ENCODE assay signal across 14 cellular contexts in the genomic region with DNA sequence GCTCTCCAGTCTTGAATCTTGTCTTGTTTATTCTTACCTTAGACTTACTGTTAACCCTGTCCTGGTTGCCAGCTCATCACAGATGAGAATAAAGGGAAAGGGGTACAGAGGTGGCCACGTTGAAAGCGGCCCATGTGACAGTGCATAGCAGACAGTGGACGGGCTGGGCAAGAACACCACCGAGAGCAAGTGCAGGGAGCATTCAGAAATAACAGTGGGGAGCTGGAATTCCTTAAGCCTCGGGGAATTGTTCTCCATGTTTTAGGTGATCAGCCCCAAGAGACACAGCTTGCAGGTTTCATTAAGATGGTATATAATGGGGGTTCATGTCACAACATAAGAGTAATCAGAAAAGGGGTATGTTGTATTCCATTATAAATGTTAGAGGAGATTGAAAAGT. TPM values are rescaled to one million over a fixed set of nuclear protein-coding genes. Genes with fewer than 3 reads are reported as not detected.
DNase-seq lines count a peak whose midpoint lies in the region; ATAC-seq and TF ChIP-seq lines count a peak whose summit lies in the region.
"Had no signal": no experiment of that assay in that cellular context is flagged by ENCODE, and none has a peak within 500 bp of the region (broad histone marks: within the 10 kb centered on the region; RNA-seq: fewer than 3 reads in every experiment).

No MANE protein-coding gene starts in this region.

- H3K9me2 ChIP-seq in hepatocyte (replicated peaks; ENCODE audit: insufficient read depth), result no peaks in the 10 kb centered on the region

- no peak overlapping the region for H3K4me3 ChIP-seq in CD4-positive, alpha-beta memory T cell (ENCODE audit: low read length in 2 of 2)
- H3K4me3 ChIP-seq in HUES6 (ENCODE audit: low read depth, low read length) (no peak overlapping the region), hepatocyte (no peak overlapping the region), osteoblast (ENCODE audit: insufficient read depth, low read length) (no peak overlapping the region)
- H3K4me3 ChIP-seq: SJCRH30 had no signal

- no peaks in the 10 kb centered on the region for H3K9me3 Mint-ChIP-seq in CD4-positive, alpha-beta memory T cell
- H3K9me3 Mint-ChIP-seq in progenitor cell of endocrine pancreas (ENCODE audit: low read depth), result no peaks in the 10 kb centered on the region
- H3K9me3 Mint-ChIP-seq: CD4-positive, alpha-beta T cell had no signal

- 53% methylated on average over 5 of the region's 5 CpGs for WGBS in hepatocyte (ENCODE audit: low lambda C conversion rate, missing lambda C conversion rate)

- no peak for ATAC-seq in HG02678 (IDR thresholded peaks at IDR 0.05; ENCODE audit: unreplicated experiment)
- ATAC-seq in HG03521 (IDR thresholded peaks at IDR 0.05; ENCODE audit: unreplicated experiment), result no peak

- H3K27me3 ChIP-seq in CD4-positive, alpha-beta memory T cell (ENCODE audit: insufficient read depth, low read length), result no peaks in the 10 kb centered on the region
- H3K27me3 ChIP-seq in HUES6 (ENCODE audit: control insufficient read depth, insufficient read depth, low read length) (no peaks in the 10 kb centered on the region), hepatocyte (no peaks in the 10 kb centered on the region), osteoblast (ENCODE audit: insufficient read depth, low read length) (no peaks in the 10 kb centered on the region)
- H3K27me3 ChIP-seq: SJCRH30 had no signal

- no peaks in the 10 kb centered on the region for H3K9me3 ChIP-seq in CD4-positive, alpha-beta memory T cell (ENCODE audit: control insufficient read depth in 1 of 2, low read length in 2 of 2)
- H3K9me3 ChIP-seq in HUES6 (ENCODE audit: control insufficient read depth, insufficient read depth, low read depth, low read length), result peaks cover 20% of the 10 kb centered on the region
- H3K9me3 ChIP-seq in hepatocyte (ENCODE audit: low read depth), result no peaks in the 10 kb centered on the region
- H3K9me3 ChIP-seq in osteoblast (ENCODE audit: low read depth, low read length), result no peaks in the 10 kb centered on the region
- H3K9me3 ChIP-seq: SJCRH30 had no signal

- no peak overlapping the region for H3K27ac ChIP-seq in CD4-positive, alpha-beta memory T cell (ENCODE audit: low read depth, low read length)
- H3K27ac ChIP-seq in HUES6 (ENCODE audit: low read depth, low read length) (peak overlapping the region; percentile 38; the same call in 1 of the 2 replicates), hepatocyte (peak overlapping the region; percentile 17), osteoblast (ENCODE audit: low read depth, low read length) (no peak overlapping the region)
- H3K27ac ChIP-seq: SJCRH30 had no signal

- no peak for DNase-seq in CD4-positive, alpha-beta memory T cell
- DNase-seq in hepatocyte (ENCODE audit: low spot score), result no peak
- no peak for DNase-seq in progenitor cell of endocrine pancreas (ENCODE audit: low spot score, unreplicated experiment)
- no peak for DNase-seq in osteoblast (ENCODE audit: insufficient read length, low spot score, missing footprints)
- DNase-seq: CD4-positive, alpha-beta T cell; NCI-H1436 treated with DMSO at 0.1 percent for 48 hours; NCI-H2081 treated with DMSO at 0.1 percent for 48 hours; NCI-H226; NCI-H526 treated with DMSO at 0.1 percent for 48 hours; RPMI8226; SJCRH30 had no signal

- CTCF ChIA-PET in CD4-positive, alpha-beta memory T cell (lab: Charles Lee; ENCODE audit: partially characterized antibody), result no interaction called here

- H3K79me2 ChIP-seq in hepatocyte, result peaks cover 79% of the 10 kb centered on the region
- H3K79me2 ChIP-seq in osteoblast (ENCODE audit: insufficient read depth, low read length), result peaks cover 91% of the 10 kb centered on the region

- H3K4me1 ChIP-seq in CD4-positive, alpha-beta memory T cell (ENCODE audit: insufficient read depth, low read length), result no peaks in the 10 kb centered on the region
- H3K4me1 ChIP-seq in HUES6 (ENCODE audit: control insufficient read depth, insufficient read depth, low read length), result peaks cover 14% of the 10 kb centered on the region
- H3K4me1 ChIP-seq in hepatocyte (ENCODE audit: insufficient read depth), result peaks cover 14% of the 10 kb centered on the region
- peaks cover 8% of the 10 kb centered on the region for H3K4me1 ChIP-seq in osteoblast (ENCODE audit: insufficient read depth, low read length)
- H3K4me1 ChIP-seq: SJCRH30 had no signal

- H3K36me3 Mint-ChIP-seq in CD4-positive, alpha-beta memory T cell, result peaks cover 33 to 43% of the 10 kb centered on the region in 2 donors
- peaks cover 21% of the 10 kb centered on the region for H3K36me3 Mint-ChIP-seq in progenitor cell of endocrine pancreas (ENCODE audit: insufficient read depth)

- H3K4me3 Mint-ChIP-seq in CD4-positive, alpha-beta memory T cell, result no peak overlapping the region
- peak overlapping the region; percentile 9 for H3K4me3 Mint-ChIP-seq in progenitor cell of endocrine pancreas (ENCODE audit: low read depth)
- H3K4me3 Mint-ChIP-seq: CD4-positive, alpha-beta T cell had no signal

- peaks cover 4% of the 10 kb centered on the region for H3K36me3 ChIP-seq in CD4-positive, alpha-beta memory T cell (ENCODE audit: insufficient read depth, low read length)
- peaks cover 42% of the 10 kb centered on the region for H3K36me3 ChIP-seq in HUES6 (ENCODE audit: control insufficient read depth, insufficient read depth, low read length)
- H3K36me3 ChIP-seq in hepatocyte (replicated peaks; ENCODE audit: insufficient read depth, low read depth), result no peaks in the 10 kb centered on the region
- H3K36me3 ChIP-seq in osteoblast (ENCODE audit: insufficient read depth, low read length), result peaks cover 9% of the 10 kb centered on the region

- intact Hi-C loops in CD4-positive, alpha-beta memory T cell (cut with micrococcal nuclease), result no loop called here

- no peaks in the 10 kb centered on the region for H3K27me3 Mint-ChIP-seq in CD4-positive, alpha-beta memory T cell
- no peaks in the 10 kb centered on the region for H3K27me3 Mint-ChIP-seq in progenitor cell of endocrine pancreas
- H3K27me3 Mint-ChIP-seq: CD4-positive, alpha-beta T cell had no signal

- no peak for TF ChIP-seq CTCF in hepatocyte (IDR thresholded peaks at IDR 0.05; ENCODE audit: poor library complexity)
- no peak for TF ChIP-seq CTCF in progenitor cell of endocrine pancreas (IDR thresholded peaks at IDR 0.05; ENCODE audit: unreplicated experiment)
- TF ChIP-seq CTCF in osteoblast (IDR thresholded peaks at IDR 0.05; ENCODE audit: extremely low read depth, low read depth, low read length), result no peak

- H3K4me2 ChIP-seq in hepatocyte, result peak overlapping the region; percentile 12
- no peak overlapping the region for H3K4me2 ChIP-seq in osteoblast (ENCODE audit: insufficient read depth, low read length)

- H3K27ac Mint-ChIP-seq in CD4-positive, alpha-beta memory T cell, result peak overlapping the region in 4 of 7 donors; percentile 4 to 79 (median 40)
- peak overlapping the region; percentile 30 for H3K27ac Mint-ChIP-seq in progenitor cell of endocrine pancreas

- H3K9ac ChIP-seq in HUES6 (ENCODE audit: low read length), result no peak overlapping the region

- POLR2A ChIA-PET in CD4-positive, alpha-beta memory T cell (lab: Charles Lee; ENCODE audit: partially characterized antibody), result no interaction called here

- peaks cover 3% of the 10 kb centered on the region for H4K20me1 ChIP-seq in hepatocyte (ENCODE audit: insufficient read depth, poor library complexity, severe bottlenecking)
- peaks cover 28% of the 10 kb centered on the region for H4K20me1 ChIP-seq in osteoblast (ENCODE audit: insufficient read depth, low read length)

- H3K4me1 Mint-ChIP-seq in CD4-positive, alpha-beta memory T cell, result peaks cover 5 to 26% (median 20%) of the 10 kb centered on the region in 4 donors
- H3K4me1 Mint-ChIP-seq in progenitor cell of endocrine pancreas (ENCODE audit: low read depth), result peaks cover 37% of the 10 kb centered on the region

- H2AFZ ChIP-seq in hepatocyte (no peak overlapping the region), osteoblast (ENCODE audit: low read length) (no peak overlapping the region)

RNA-seq across cellular contexts. Expression of a gene that starts 35.2 kb away (rescaled TPM):
- total RNA-seq in CD4-positive, alpha-beta memory T cell, result 10 to 100 TPM; 37.6 to 40.1 TPM
- 10 to 100 TPM; 27.6 to 28.4 TPM for polyA plus RNA-seq in CD4-positive, alpha-beta memory T cell
- total RNA-seq in hepatocyte (26.8 and 32.1 TPM in 2 replicates), progenitor cell of endocrine pancreas (53.8 and 56.3 TPM in 2 replicates), osteoblast (12.4 and 14.5 TPM in 2 replicates)
- polyA plus RNA-seq in hepatocyte, result 40.1 and 49.6 TPM in 2 replicates

Comparison
In these comparisons a context has a peak if more than half of its experiments do, and no peak if none do; other contexts are left out.
1. H3K27ac ChIP-seq: peak in HUES6 (single experiment) and hepatocyte (single experiment); none in CD4-positive, alpha-beta memory T cell (single experiment) and osteoblast (single experiment).